ENCODE assay signal across 1 cellular context in the genomic region with DNA sequence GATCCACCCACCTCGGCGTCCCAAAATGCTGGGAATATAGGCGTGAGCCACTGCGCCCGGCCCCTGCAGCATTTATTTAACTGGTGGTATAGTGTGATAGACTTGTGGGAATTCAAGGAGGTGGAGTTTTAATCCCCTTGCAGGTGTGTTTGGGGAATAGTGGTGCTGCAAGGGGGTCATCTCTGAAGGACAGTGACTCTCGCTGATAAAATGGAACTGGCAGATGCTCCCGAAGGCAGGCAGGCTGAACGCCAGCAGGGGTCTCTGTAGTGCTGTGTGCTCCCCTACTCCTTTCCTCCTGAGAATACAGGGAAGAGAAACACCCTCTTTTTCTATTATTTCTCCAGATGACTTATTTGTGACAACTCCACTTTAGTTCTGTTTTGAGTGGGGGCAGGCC.
TF ChIP-seq lines count a peak whose summit lies in the region.

No MANE protein-coding gene starts in this region.

TF ChIP-seq in K562, 482 proteins besides CTCF, POLR2A, EP300 and RAD21 (continued from another document):
- TF ChIP-seq, protein P1, sequence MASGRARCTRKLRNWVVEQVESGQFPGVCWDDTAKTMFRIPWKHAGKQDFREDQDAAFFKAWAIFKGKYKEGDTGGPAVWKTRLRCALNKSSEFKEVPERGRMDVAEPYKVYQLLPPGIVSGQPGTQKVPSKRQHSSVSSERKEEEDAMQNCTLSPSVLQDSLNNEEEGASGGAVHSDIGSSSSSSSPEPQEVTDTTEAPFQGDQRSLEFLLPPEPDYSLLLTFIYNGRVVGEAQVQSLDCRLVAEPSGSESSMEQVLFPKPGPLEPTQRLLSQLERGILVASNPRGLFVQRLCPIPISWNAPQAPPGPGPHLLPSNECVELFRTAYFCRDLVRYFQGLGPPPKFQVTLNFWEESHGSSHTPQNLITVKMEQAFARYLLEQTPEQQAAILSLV (tag; IDR thresholded peaks at IDR 0.05): no peak
- TF ChIP-seq GABPB2 (CRISPR knock-in tag; conservative IDR thresholded peaks at IDR 0.05) (no peak), HDAC6 (IDR thresholded peaks at IDR 0.05; ENCODE audit: low read depth, low read length) (no peak), XRCC5 (IDR thresholded peaks at IDR 0.05; ENCODE audit: low read depth, low read length) (peak; percentile 80; the same call in 1 of the 2 replicates), ZBTB7A (IDR thresholded peaks at IDR 0.05; ENCODE audit: borderline replicate concordance, control insufficient read depth, low read depth, low read length) (peak; percentile 30; the same call in 1 of the 2 replicates), BCOR (IDR thresholded peaks at IDR 0.05) (no peak), ZNF232 (CRISPR knock-in tag; IDR thresholded peaks at IDR 0.05) (no peak), ZNF384 (IDR thresholded peaks at IDR 0.05; ENCODE audit: low read depth, low read length) (0 out of 2 replicates have a peak, but pooled peaks have one; percentile 23), MAZ (CRISPR knock-in tag; conservative IDR thresholded peaks at IDR 0.05 in 1 of 2, IDR thresholded peaks at IDR 0.05 in 1 of 2) (peak in 1 of 2 experiments; percentile 40; a peak in 1 of 4 replicates), ESRRA (IDR thresholded peaks at IDR 0.05; ENCODE audit: borderline replicate concordance, low read depth) (0 out of 2 replicates have a peak, but pooled peaks have one; percentile 24), ZBTB1 (CRISPR knock-in tag; IDR thresholded peaks at IDR 0.05; ENCODE audit: borderline replicate concordance, low read depth) (no peak), HBP1 (CRISPR knock-in tag; IDR thresholded peaks at IDR 0.05) (no peak), MECOM (CRISPR knock-in tag; IDR thresholded peaks at IDR 0.05) (peak; percentile 83; the same call in 1 of the 2 replicates), HNRNPLL (IDR thresholded peaks at IDR 0.05; ENCODE audit: low read depth, low read length, poor library complexity, severe bottlenecking) (no peak), HOXB6 (CRISPR knock-in tag; IDR thresholded peaks at IDR 0.05; ENCODE audit: borderline replicate concordance) (no peak), SMC3 (conservative IDR thresholded peaks at IDR 0.05; ENCODE audit: insufficient read depth, low read depth, low read length) (peak; percentile 77)
- TF ChIP-seq, protein P2, sequence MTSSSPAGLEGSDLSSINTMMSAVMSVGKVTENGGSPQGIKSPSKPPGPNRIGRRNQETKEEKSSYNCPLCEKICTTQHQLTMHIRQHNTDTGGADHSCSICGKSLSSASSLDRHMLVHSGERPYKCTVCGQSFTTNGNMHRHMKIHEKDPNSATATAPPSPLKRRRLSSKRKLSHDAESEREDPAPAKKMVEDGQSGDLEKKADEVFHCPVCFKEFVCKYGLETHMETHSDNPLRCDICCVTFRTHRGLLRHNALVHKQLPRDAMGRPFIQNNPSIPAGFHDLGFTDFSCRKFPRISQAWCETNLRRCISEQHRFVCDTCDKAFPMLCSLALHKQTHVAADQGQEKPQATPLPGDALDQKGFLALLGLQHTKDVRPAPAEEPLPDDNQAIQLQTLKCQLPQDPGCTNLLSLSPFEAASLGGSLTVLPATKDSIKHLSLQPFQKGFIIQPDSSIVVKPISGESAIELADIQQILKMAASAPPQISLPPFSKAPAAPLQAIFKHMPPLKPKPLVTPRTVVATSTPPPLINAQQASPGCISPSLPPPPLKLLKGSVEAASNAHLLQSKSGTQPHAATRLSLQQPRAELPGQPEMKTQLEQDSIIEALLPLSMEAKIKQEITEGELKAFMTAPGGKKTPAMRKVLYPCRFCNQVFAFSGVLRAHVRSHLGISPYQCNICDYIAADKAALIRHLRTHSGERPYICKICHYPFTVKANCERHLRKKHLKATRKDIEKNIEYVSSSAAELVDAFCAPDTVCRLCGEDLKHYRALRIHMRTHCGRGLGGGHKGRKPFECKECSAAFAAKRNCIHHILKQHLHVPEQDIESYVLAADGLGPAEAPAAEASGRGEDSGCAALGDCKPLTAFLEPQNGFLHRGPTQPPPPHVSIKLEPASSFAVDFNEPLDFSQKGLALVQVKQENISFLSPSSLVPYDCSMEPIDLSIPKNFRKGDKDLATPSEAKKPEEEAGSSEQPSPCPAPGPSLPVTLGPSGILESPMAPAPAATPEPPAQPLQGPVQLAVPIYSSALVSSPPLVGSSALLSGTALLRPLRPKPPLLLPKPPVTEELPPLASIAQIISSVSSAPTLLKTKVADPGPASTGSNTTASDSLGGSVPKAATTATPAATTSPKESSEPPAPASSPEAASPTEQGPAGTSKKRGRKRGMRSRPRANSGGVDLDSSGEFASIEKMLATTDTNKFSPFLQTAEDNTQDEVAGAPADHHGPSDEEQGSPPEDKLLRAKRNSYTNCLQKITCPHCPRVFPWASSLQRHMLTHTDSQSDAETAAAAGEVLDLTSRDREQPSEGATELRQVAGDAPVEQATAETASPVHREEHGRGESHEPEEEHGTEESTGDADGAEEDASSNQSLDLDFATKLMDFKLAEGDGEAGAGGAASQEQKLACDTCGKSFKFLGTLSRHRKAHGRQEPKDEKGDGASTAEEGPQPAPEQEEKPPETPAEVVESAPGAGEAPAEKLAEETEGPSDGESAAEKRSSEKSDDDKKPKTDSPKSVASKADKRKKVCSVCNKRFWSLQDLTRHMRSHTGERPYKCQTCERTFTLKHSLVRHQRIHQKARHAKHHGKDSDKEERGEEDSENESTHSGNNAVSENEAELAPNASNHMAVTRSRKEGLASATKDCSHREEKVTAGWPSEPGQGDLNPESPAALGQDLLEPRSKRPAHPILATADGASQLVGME (CRISPR knock-in tag; IDR thresholded peaks at IDR 0.05): no peak
- TF ChIP-seq, protein P3, sequence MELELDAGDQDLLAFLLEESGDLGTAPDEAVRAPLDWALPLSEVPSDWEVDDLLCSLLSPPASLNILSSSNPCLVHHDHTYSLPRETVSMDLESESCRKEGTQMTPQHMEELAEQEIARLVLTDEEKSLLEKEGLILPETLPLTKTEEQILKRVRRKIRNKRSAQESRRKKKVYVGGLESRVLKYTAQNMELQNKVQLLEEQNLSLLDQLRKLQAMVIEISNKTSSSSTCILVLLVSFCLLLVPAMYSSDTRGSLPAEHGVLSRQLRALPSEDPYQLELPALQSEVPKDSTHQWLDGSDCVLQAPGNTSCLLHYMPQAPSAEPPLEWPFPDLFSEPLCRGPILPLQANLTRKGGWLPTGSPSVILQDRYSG (tag; conservative IDR thresholded peaks at IDR 0.05; ENCODE audit: low read depth): no peak
- TF ChIP-seq, protein P4, sequence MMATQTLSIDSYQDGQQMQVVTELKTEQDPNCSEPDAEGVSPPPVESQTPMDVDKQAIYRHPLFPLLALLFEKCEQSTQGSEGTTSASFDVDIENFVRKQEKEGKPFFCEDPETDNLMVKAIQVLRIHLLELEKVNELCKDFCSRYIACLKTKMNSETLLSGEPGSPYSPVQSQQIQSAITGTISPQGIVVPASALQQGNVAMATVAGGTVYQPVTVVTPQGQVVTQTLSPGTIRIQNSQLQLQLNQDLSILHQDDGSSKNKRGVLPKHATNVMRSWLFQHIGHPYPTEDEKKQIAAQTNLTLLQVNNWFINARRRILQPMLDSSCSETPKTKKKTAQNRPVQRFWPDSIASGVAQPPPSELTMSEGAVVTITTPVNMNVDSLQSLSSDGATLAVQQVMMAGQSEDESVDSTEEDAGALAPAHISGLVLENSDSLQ (IDR thresholded peaks at IDR 0.05): no peak
